8 cellular contexts compared by ENCODE assay signal in the genomic region with DNA sequence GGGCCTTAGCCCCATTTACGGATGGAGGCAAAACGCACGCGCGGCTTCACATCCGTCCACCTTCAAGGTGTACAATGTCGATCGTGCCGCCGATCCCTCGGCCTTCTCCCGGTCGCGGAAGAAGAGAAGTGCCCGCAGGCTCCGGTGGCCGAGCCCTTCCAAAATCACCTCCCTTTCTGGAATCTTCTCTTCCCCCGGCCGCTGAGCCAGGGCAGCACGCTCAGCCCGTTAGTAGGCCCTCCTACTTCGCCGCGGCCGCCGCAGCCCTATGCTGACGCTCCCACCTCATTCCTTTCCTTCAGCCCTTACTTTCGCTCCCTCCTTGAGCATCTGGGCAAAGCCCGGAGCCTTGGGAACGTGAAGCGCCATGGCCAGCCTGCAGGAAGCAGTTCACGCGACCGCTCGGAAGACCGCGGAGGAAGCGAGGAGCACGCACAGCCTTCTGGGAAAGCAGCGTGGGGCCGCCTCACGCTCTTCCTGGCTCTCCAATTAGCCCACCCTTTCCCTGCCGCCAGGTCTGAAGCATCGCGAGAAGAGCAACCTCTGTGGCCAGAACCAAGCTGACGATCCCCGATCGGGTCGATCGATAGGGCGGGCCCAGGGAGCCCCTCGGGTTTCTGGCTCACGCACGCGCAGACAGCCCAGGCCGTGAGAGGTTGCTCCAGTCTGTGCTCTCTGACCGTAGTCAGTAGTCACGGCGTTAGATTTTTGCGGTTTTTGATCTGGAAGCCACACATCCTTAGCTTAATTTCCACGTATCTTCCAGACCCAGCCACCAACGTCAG. TPM values are rescaled to one million over a fixed set of nuclear protein-coding genes. Genes with fewer than 3 reads are reported as not detected.
DNase-seq lines count a peak whose midpoint lies in the region; ATAC-seq and TF ChIP-seq lines count a peak whose summit lies in the region.

A gene with protein sequence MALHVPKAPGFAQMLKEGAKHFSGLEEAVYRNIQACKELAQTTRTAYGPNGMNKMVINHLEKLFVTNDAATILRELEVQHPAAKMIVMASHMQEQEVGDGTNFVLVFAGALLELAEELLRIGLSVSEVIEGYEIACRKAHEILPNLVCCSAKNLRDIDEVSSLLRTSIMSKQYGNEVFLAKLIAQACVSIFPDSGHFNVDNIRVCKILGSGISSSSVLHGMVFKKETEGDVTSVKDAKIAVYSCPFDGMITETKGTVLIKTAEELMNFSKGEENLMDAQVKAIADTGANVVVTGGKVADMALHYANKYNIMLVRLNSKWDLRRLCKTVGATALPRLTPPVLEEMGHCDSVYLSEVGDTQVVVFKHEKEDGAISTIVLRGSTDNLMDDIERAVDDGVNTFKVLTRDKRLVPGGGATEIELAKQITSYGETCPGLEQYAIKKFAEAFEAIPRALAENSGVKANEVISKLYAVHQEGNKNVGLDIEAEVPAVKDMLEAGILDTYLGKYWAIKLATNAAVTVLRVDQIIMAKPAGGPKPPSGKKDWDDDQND (minus strand): TSS at position 427 of the 785 bp plus-strand sequence. CDS start 58 bp downstream, at position 369.

- no peaks in the 10 kb centered on the region for H3K9me3 ChIP-seq in SK-N-SH
- no peaks in the 10 kb centered on the region for H3K9me3 ChIP-seq in gastroesophageal sphincter
- H3K9me3 ChIP-seq in neutrophil = no peaks in the 10 kb centered on the region

- H3F3A ChIP-seq in SK-N-SH (replicated peaks; ENCODE audit: insufficient read depth) = peaks cover 18% of the 10 kb centered on the region

- peak; percentile 69 to 80 for TF ChIP-seq POLR2A in gastroesophageal sphincter (IDR thresholded peaks at IDR 0.05)

- H4K20me1 ChIP-seq in SK-N-SH (ENCODE audit: insufficient read depth) = peaks cover 29% of the 10 kb centered on the region

- TF ChIP-seq RAD21 in SK-N-SH (IDR thresholded peaks at IDR 0.05; ENCODE audit: low read length) = no peak

- H3K27ac ChIP-seq in SK-N-SH (ENCODE audit: low read depth in 2 of 2, low read length in 1 of 2) = peak within 1 kb of the TSS; percentile 90 to 95
- peak within 1 kb of the TSS; percentile 76 to 96 (median 91) for H3K27ac ChIP-seq in gastroesophageal sphincter
- H3K27ac ChIP-seq in neutrophil = peak within 1 kb of the TSS; percentile 80
- H3K27ac ChIP-seq in substantia nigra (ENCODE audit: low read depth, low read length, poor library complexity, severe bottlenecking) = peak within 1 kb of the TSS; percentile 90

- peak within 1 kb of the TSS; percentile 97 for H3K9ac ChIP-seq in SK-N-SH

- no peaks in the 10 kb centered on the region for H3K9me2 ChIP-seq in SK-N-SH

- H3K79me2 ChIP-seq in SK-N-SH (ENCODE audit: insufficient read depth) = peaks cover 50% of the 10 kb centered on the region

- H3K4me2 ChIP-seq in SK-N-SH = peak within 1 kb of the TSS; percentile 81

- H3K36me3 ChIP-seq in SK-N-SH (replicated peaks in 1 of 2; ENCODE audit: control insufficient read depth in 1 of 2, insufficient read depth in 2 of 2, low read length in 1 of 2) (peaks cover 23 to 25% of the 10 kb centered on the region in 2 experiments), gastroesophageal sphincter (peaks cover 0 to 14% of the 10 kb centered on the region in 2 donors), neutrophil (peaks cover 7% of the 10 kb centered on the region)

- TF ChIP-seq EP300 in SK-N-SH (IDR thresholded peaks at IDR 0.05; ENCODE audit: borderline replicate concordance in 1 of 2, low read depth in 1 of 2, low read length in 1 of 2) (no peak), gastroesophageal sphincter (IDR thresholded peaks at IDR 0.05) (no peak)

- DNase-seq in GM04504 (ENCODE audit: low read depth) (peak; percentile 99), NCI-H1048 (lab: John Stamatoyannopoulos, UW) (peak; percentile 98), SK-N-SH (peak; percentile 98), substantia nigra (lab: John Stamatoyannopoulos, UW) (peak; percentile 69 to 99 (median 97))
- peak; percentile 99 for DNase-seq in activated naive CD4-positive, alpha-beta T cell treated with anti-CD3 and anti-CD28 coated beads, Interleukin-2, amount 50 U/mL, for 16 hours

- 1% methylated on average over 29 of the region's 62 CpGs for WGBS in SK-N-SH (ENCODE audit: low lambda C conversion rate)
- WGBS in gastroesophageal sphincter (ENCODE audit: low coverage in 1 of 2), 2 donors = 0% methylated on average over 6 to 13 of the region's 62 CpGs

- H3K4me3 ChIP-seq in SK-N-SH (ENCODE audit: low read depth in 2 of 2, low read length in 1 of 2) (peak within 1 kb of the TSS; percentile 97 to 100), gastroesophageal sphincter (peak within 1 kb of the TSS; percentile 88), neutrophil (ENCODE audit: low read depth in 1 of 2, low read length in 1 of 2) (peak within 1 kb of the TSS; percentile 76 to 80)

- peak within 1 kb of the TSS; percentile 89 for H2AFZ ChIP-seq in SK-N-SH (ENCODE audit: low read depth)

- H3K27me3 ChIP-seq in SK-N-SH (ENCODE audit: insufficient read depth) = no peaks in the 10 kb centered on the region
- no peaks in the 10 kb centered on the region for H3K27me3 ChIP-seq in gastroesophageal sphincter
- H3K27me3 ChIP-seq in neutrophil = no peaks in the 10 kb centered on the region

- H3K4me1 ChIP-seq in SK-N-SH (ENCODE audit: control insufficient read depth in 1 of 2, insufficient read depth in 2 of 2, low read depth in 1 of 2, low read length in 1 of 2) (peaks cover 12 to 16% of the 10 kb centered on the region in 2 experiments; a peak in 3 of 4 replicates), gastroesophageal sphincter (peaks cover 0 to 54% (median 14%) of the 10 kb centered on the region in 3 donors), neutrophil (ENCODE audit: control insufficient read depth in 1 of 2, insufficient read depth in 1 of 2, low read depth in 1 of 2, low read length in 1 of 2) (peaks cover 20 to 35% of the 10 kb centered on the region in 2 experiments)

- CTCF ChIA-PET in SK-N-SH (lab: Yijun Ruan, JAX) = interaction anchor here (0.6 to 1.6 kb wide), 2 partner anchors 14 to 55 kb away, joined by 3 read pairs; no protein-coding TSS in a partner anchor

- ATAC-seq in HG02571 (IDR thresholded peaks at IDR 0.05; ENCODE audit: unreplicated experiment) = peak; percentile 89
- ATAC-seq in gastroesophageal sphincter = peak; percentile 98

- TF ChIP-seq CTCF in SK-N-SH (IDR thresholded peaks at IDR 0.05) (no peak), gastroesophageal sphincter (IDR thresholded peaks at IDR 0.05) (no peak), neutrophil (IDR thresholded peaks at IDR 0.05) (peak; percentile 35)

- POLR2A ChIA-PET in SK-N-SH (lab: Yijun Ruan, JAX) = interaction anchor here (0.8 to 2.5 kb wide), 4 partner anchors 15 to 71 kb away, joined by 3 to 12 read pairs (median 6); a partner anchor contains a TSS

TF ChIP-seq in SK-N-SH, 30 proteins besides CTCF, POLR2A, EP300 and RAD21 (continues in another document):
- TF ChIP-seq FOXM1 (IDR thresholded peaks at IDR 0.05; ENCODE audit: low read depth) = no peak
- TF ChIP-seq, protein P1, sequence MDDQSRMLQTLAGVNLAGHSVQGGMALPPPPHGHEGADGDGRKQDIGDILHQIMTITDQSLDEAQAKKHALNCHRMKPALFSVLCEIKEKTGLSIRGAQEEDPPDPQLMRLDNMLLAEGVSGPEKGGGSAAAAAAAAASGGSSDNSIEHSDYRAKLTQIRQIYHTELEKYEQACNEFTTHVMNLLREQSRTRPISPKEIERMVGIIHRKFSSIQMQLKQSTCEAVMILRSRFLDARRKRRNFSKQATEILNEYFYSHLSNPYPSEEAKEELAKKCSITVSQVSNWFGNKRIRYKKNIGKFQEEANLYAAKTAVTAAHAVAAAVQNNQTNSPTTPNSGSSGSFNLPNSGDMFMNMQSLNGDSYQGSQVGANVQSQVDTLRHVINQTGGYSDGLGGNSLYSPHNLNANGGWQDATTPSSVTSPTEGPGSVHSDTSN (IDR thresholded peaks at IDR 0.05) = no peak
- TF ChIP-seq, protein P2, sequence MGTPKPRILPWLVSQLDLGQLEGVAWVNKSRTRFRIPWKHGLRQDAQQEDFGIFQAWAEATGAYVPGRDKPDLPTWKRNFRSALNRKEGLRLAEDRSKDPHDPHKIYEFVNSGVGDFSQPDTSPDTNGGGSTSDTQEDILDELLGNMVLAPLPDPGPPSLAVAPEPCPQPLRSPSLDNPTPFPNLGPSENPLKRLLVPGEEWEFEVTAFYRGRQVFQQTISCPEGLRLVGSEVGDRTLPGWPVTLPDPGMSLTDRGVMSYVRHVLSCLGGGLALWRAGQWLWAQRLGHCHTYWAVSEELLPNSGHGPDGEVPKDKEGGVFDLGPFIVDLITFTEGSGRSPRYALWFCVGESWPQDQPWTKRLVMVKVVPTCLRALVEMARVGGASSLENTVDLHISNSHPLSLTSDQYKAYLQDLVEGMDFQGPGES (IDR thresholded peaks at IDR 0.05; ENCODE audit: low read depth, low read length) = no peak
- TF ChIP-seq, protein P3, sequence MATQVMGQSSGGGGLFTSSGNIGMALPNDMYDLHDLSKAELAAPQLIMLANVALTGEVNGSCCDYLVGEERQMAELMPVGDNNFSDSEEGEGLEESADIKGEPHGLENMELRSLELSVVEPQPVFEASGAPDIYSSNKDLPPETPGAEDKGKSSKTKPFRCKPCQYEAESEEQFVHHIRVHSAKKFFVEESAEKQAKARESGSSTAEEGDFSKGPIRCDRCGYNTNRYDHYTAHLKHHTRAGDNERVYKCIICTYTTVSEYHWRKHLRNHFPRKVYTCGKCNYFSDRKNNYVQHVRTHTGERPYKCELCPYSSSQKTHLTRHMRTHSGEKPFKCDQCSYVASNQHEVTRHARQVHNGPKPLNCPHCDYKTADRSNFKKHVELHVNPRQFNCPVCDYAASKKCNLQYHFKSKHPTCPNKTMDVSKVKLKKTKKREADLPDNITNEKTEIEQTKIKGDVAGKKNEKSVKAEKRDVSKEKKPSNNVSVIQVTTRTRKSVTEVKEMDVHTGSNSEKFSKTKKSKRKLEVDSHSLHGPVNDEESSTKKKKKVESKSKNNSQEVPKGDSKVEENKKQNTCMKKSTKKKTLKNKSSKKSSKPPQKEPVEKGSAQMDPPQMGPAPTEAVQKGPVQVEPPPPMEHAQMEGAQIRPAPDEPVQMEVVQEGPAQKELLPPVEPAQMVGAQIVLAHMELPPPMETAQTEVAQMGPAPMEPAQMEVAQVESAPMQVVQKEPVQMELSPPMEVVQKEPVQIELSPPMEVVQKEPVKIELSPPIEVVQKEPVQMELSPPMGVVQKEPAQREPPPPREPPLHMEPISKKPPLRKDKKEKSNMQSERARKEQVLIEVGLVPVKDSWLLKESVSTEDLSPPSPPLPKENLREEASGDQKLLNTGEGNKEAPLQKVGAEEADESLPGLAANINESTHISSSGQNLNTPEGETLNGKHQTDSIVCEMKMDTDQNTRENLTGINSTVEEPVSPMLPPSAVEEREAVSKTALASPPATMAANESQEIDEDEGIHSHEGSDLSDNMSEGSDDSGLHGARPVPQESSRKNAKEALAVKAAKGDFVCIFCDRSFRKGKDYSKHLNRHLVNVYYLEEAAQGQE (IDR thresholded peaks at IDR 0.05; ENCODE audit: low read depth, low read length) = no peak; the same call in 1 of the 2 replicates
- peak; percentile 86 for TF ChIP-seq NRF1 (IDR thresholded peaks at IDR 0.05; ENCODE audit: low read depth, low read length)

RNA-seq across cellular contexts. Expression of the gene that starts here (rescaled TPM):
- polyA plus RNA-seq in SK-N-SH (2012; rRNA removed) = 102 and 105 TPM in 2 replicates
- polyA plus RNA-seq in SK-N-SH (2012; cell fraction: cytosol; rRNA removed) = 150 and 189 TPM in 2 replicates
- 45.9 and 84.7 TPM in 2 replicates for polyA plus RNA-seq in SK-N-SH (2012; cell fraction: nucleus; rRNA removed)
- 100 to 1,000 TPM in 1 of 4 donors, 10 to 100 TPM in 3; 90.6 to 133 (median 90.9) TPM for total RNA-seq in gastroesophageal sphincter

Comparison
In these comparisons a context has a peak if more than half of its experiments do, and no peak if none do; other contexts are left out.
1. Peak in every context shown above with its lines: DNase-seq, ATAC-seq, H3K4me3 ChIP-seq and H3K27ac ChIP-seq.